1 cellular context compared by ENCODE assay signal in genomic region chr9:128394404-128395168, GRCh38.
A peak's percentile ranks its signal among the peaks of the same experiment; 100 is the strongest.
TF ChIP-seq lines count a peak whose summit lies in the region.

No MANE protein-coding gene starts in this region.

TF ChIP-seq in HepG2, 621 proteins besides CTCF, POLR2A, EP300 and RAD21:
- no peak for TF ChIP-seq PHF8 (CRISPR knock-in tag; IDR thresholded peaks at IDR 0.05)
- peak; percentile 25; the same call in 1 of the 2 replicates for TF ChIP-seq KDM2A (CRISPR knock-in tag; IDR thresholded peaks at IDR 0.05; ENCODE audit: borderline replicate concordance, low read depth)
- TF ChIP-seq ZNF629 (CRISPR knock-in tag; conservative IDR thresholded peaks at IDR 0.05): peak; percentile 50
- no peak for TF ChIP-seq HMG20A (CRISPR knock-in tag; IDR thresholded peaks at IDR 0.05; ENCODE audit: borderline replicate concordance)
- no peak for TF ChIP-seq SOX6 (IDR thresholded peaks at IDR 0.05)
- TF ChIP-seq SOX6 (CRISPR knock-in tag; IDR thresholded peaks at IDR 0.05): 0 out of 2 replicates have a peak, but pooled peaks have one; percentile 22
TF ChIP-seq in HepG2: peak in this region for 3.
